9 cellular contexts compared by ENCODE assay signal in the genomic region with DNA sequence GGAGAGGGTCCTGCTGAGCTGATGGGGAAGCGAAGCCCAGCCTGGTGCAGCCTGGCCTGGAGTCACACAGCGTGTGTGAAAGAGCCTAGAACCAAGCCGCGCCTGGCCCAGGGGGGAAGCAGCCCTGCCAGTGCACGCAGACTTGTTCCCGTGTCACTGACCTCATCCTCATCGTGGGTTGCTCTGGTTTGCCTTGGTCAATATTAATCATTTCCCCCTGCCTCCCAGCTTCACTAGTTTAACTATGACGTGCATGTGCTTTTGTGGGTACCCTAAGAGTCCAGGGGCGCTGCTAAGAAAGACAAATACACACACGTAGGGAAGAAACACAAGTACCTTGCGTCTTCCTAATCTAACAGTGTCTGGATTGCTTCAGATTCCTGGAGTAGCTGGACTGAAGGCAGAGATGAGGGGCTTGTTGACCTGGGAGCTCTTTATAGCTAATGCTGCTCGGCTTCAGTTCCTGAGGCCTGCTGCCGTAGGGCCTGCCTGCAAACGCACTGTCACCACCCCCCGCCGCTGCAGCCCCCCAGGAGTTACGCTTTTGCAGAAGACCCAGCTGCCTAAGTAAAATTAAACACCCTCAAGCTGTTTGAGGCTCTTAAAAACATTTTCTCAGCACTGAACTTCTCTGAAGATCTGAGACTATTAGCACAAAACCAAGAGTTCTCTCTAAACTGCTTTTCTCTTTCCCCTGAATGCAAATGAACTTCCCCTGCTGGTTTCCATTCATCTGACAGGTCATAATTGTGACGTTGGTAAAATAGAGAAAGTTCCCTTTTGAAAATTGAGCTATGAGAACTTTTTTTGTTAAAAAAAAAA.
DNase-seq lines count a peak whose midpoint lies in the region; ATAC-seq and TF ChIP-seq lines count a peak whose summit lies in the region.
"Had no signal": no experiment of that assay in that cellular context is flagged by ENCODE, and none has a peak within 500 bp of the region (broad histone marks: within the 10 kb centered on the region; RNA-seq: fewer than 3 reads in every experiment).

No MANE protein-coding gene starts in this region.

- H3K27me3 ChIP-seq in smooth muscle cell (ENCODE audit: low read depth), result no peaks in the 10 kb centered on the region

- H4K20me1 ChIP-seq in smooth muscle cell (ENCODE audit: low read depth), result peaks cover 17% of the 10 kb centered on the region

- H3K9me3 ChIP-seq in smooth muscle cell (replicated peaks; ENCODE audit: low read depth), result no peaks in the 10 kb centered on the region
- H3K9me3 ChIP-seq: A549 had no signal

- POLR2A ChIA-PET in WTC11 (lab: Charles Lee), result no interaction called here

- no peak for TF ChIP-seq CTCF in smooth muscle cell (IDR thresholded peaks at IDR 0.05; ENCODE audit: borderline replicate concordance, insufficient read depth, poor library complexity, severe bottlenecking)
- no peak for TF ChIP-seq CTCF in WTC11 (IDR thresholded peaks at IDR 0.05)

- H3K36me3 ChIP-seq in smooth muscle cell (ENCODE audit: low read depth), result no peaks in the 10 kb centered on the region

- CTCF ChIA-PET in WTC11 (lab: Charles Lee), result interaction anchor here (0.6 to 1.7 kb wide), 2 partner anchors 48 to 66 kb away, joined by 4 read pairs; no protein-coding TSS in a partner anchor

- no peak overlapping the region for H3K27ac Mint-ChIP-seq in WTC11

- no peaks in the 10 kb centered on the region for H3K36me3 Mint-ChIP-seq in WTC11

- no peaks in the 10 kb centered on the region; the same call in 1 of the 2 replicates for H3K27me3 Mint-ChIP-seq in WTC11 (ENCODE audit: low read depth)

- 38% methylated on average over 18 of the region's 18 CpGs for WGBS in smooth muscle cell (ENCODE audit: low lambda C conversion rate)

- H3K4me2 ChIP-seq in smooth muscle cell, result peak overlapping the region; percentile 72
- H3K4me2 ChIP-seq: A549 had no signal

- peaks cover 12% of the 10 kb centered on the region for H3K4me1 ChIP-seq in smooth muscle cell (ENCODE audit: low read depth)
- H3K4me1 ChIP-seq: A549 had no signal

- H3K4me1 Mint-ChIP-seq in WTC11, result peaks cover 11% of the 10 kb centered on the region

- ATAC-seq in HG02763 (IDR thresholded peaks at IDR 0.05; ENCODE audit: unreplicated experiment) (peak; percentile 49), WTC11 (no peak)
- ATAC-seq: A549 had no signal

- no peaks in the 10 kb centered on the region for H3K9me3 Mint-ChIP-seq in WTC11

- peak overlapping the region; percentile 99 for H3K27ac ChIP-seq in smooth muscle cell (ENCODE audit: low read depth)
- H3K27ac ChIP-seq: A549 had no signal

- peak overlapping the region; percentile 84 for H3K9ac ChIP-seq in smooth muscle cell (ENCODE audit: low read depth)

- H2AFZ ChIP-seq in smooth muscle cell (ENCODE audit: low read depth), result no peak overlapping the region

- peaks cover 6% of the 10 kb centered on the region for H3K79me2 ChIP-seq in smooth muscle cell (ENCODE audit: low read depth)

- no peak overlapping the region for H3K4me3 Mint-ChIP-seq in WTC11

- H3K4me3 ChIP-seq in smooth muscle cell, result no peak overlapping the region
- H3K4me3 ChIP-seq: A549 had no signal

- peaks cover 20% of the 10 kb centered on the region for H3F3A ChIP-seq in smooth muscle cell (ENCODE audit: low read depth)

- DNase-seq in activated CD4-positive, alpha-beta T cell treated with anti-CD3 and anti-CD28 coated beads for 48 hours, result peak; percentile 52
- DNase-seq in activated CD4-positive, alpha-beta T cell treated with anti-CD3 and anti-CD28 coated beads for 4 hours, result no peak
- DNase-seq in RPMI8226 (peak; percentile 14), globus pallidus (ENCODE audit: low spot score) (peak; percentile 86), smooth muscle cell (lab: John Stamatoyannopoulos, UW; ENCODE audit: unreplicated experiment) (no peak), WTC11 (ENCODE audit: low spot score) (no peak)
- no peak for DNase-seq in NK-92 treated with Interleukin-12 subunit alpha and Interleukin-12 subunit beta, amount 100 ng/mL, for 24 hours (lab: John Stamatoyannopoulos, UW)

TF ChIP-seq in WTC11, 78 proteins besides CTCF, POLR2A, EP300 and RAD21:
- TF ChIP-seq TEAD4 (CRISPR knock-in tag; IDR thresholded peaks at IDR 0.05) (no peak), OVOL2 (CRISPR knock-in tag; IDR thresholded peaks at IDR 0.05; ENCODE audit: borderline replicate concordance) (no peak), ESRRA (CRISPR knock-in tag; IDR thresholded peaks at IDR 0.05; ENCODE audit: borderline replicate concordance) (no peak), TCF7 (CRISPR knock-in tag; IDR thresholded peaks at IDR 0.05; ENCODE audit: low read depth) (no peak), FOXP1 (CRISPR knock-in tag; IDR thresholded peaks at IDR 0.05; ENCODE audit: borderline replicate concordance) (no peak), ZNF281 (CRISPR knock-in tag; IDR thresholded peaks at IDR 0.05) (no peak), SP1 (CRISPR knock-in tag; conservative IDR thresholded peaks at IDR 0.05) (no peak), GTF2I (CRISPR knock-in tag; conservative IDR thresholded peaks at IDR 0.05) (no peak), JUN (CRISPR knock-in tag; IDR thresholded peaks at IDR 0.05) (no peak), PREB (CRISPR knock-in tag; IDR thresholded peaks at IDR 0.05; ENCODE audit: borderline replicate concordance) (no peak), SMAD3 (CRISPR knock-in tag; IDR thresholded peaks at IDR 0.05; ENCODE audit: borderline replicate concordance) (no peak), SMAD4 (CRISPR knock-in tag; IDR thresholded peaks at IDR 0.05) (no peak)
- TF ChIP-seq, protein P1, sequence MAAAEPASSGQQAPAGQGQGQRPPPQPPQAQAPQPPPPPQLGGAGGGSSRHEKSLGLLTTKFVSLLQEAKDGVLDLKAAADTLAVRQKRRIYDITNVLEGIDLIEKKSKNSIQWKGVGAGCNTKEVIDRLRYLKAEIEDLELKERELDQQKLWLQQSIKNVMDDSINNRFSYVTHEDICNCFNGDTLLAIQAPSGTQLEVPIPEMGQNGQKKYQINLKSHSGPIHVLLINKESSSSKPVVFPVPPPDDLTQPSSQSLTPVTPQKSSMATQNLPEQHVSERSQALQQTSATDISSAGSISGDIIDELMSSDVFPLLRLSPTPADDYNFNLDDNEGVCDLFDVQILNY (CRISPR knock-in tag; IDR thresholded peaks at IDR 0.05), result no peak
- TF ChIP-seq, protein P2, sequence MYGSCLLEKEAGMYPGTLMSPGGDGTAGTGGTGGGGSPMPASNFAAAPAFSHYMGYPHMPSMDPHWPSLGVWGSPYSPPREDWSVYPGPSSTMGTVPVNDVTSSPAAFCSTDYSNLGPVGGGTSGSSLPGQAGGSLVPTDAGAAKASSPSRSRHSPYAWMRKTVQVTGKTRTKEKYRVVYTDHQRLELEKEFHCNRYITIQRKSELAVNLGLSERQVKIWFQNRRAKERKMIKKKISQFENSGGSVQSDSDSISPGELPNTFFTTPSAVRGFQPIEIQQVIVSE (CRISPR knock-in tag; IDR thresholded peaks at IDR 0.05; ENCODE audit: borderline replicate concordance), result no peak

Comparison
In these comparisons a context has a peak if more than half of its experiments do, and no peak if none do; other contexts are left out.
1. DNase-seq: peak in activated CD4-positive, alpha-beta T cell treated with anti-CD3 and anti-CD28 coated beads for 48 hours (single experiment), RPMI8226 (single experiment) and globus pallidus (single experiment); none in activated CD4-positive, alpha-beta T cell treated with anti-CD3 and anti-CD28 coated beads for 4 hours (0 of 2), smooth muscle cell (single experiment), NK-92 treated with Interleukin-12 subunit alpha and Interleukin-12 subunit beta, amount 100 ng/mL, for 24 hours (single experiment) and WTC11 (single experiment).